ENCODE assay signal across 9 cellular contexts in genomic region chr7:36119005-36119711, GRCh38. TPM values are rescaled to one million over a fixed set of nuclear protein-coding genes. Genes with fewer than 3 reads are reported as not detected.
DNase-seq lines count a peak whose midpoint lies in the region; ATAC-seq and TF ChIP-seq lines count a peak whose summit lies in the region.
"Had no signal": no experiment of that assay in that cellular context is flagged by ENCODE, and none has a peak within 500 bp of the region (broad histone marks: within the 10 kb centered on the region; RNA-seq: fewer than 3 reads in every experiment).

No MANE protein-coding gene starts in this region.

- peaks cover 4% of the 10 kb centered on the region for H3K9me3 Mint-ChIP-seq in natural killer cell treated with Interleukin-12 subunit alpha and Interleukin-12 subunit beta and Interleukin-15 and Interleukin-18, amount 100 ng/mL, for 72 hours

- H3K9me3 ChIP-seq in heart right ventricle, result peaks cover 0 to 16% (median 0%) of the 10 kb centered on the region in 11 donors

- H3K4me1 Mint-ChIP-seq in natural killer cell treated with Interleukin-12 subunit alpha and Interleukin-12 subunit beta and Interleukin-15 and Interleukin-18, amount 100 ng/mL, for 72 hours (ENCODE audit: low read depth in 2 of 2), result peaks cover 2 to 22% of the 10 kb centered on the region in 2 donors

- peak; percentile 15 for ATAC-seq in SK-N-SH treated with all-trans-retinoic acid at 6 μM for 48 hours
- peak; percentile 55 to 78 (median 71) for ATAC-seq in heart right ventricle
- ATAC-seq in natural killer cell treated with Interleukin-12 subunit alpha and Interleukin-12 subunit beta and Interleukin-15 and Interleukin-18, amount 100 ng/mL, for 72 hours, result no peak
- no peak for ATAC-seq in HG02852 (IDR thresholded peaks at IDR 0.05; ENCODE audit: unreplicated experiment)
- no peak for ATAC-seq in GM21619 (IDR thresholded peaks at IDR 0.05; ENCODE audit: unreplicated experiment)
- ATAC-seq: activated CD8-positive, alpha-beta memory T cell treated with anti-CD3 and anti-CD28 coated beads, Interleukin-2, amount 10 ng/mL, durations not matched to agents 7 days and 5 days had no signal

- H3K4me3 Mint-ChIP-seq in natural killer cell treated with Interleukin-12 subunit alpha and Interleukin-12 subunit beta and Interleukin-15 and Interleukin-18, amount 100 ng/mL, for 72 hours, result no peak overlapping the region
- H3K4me3 Mint-ChIP-seq: activated CD8-positive, alpha-beta memory T cell treated with anti-CD3 and anti-CD28 coated beads, Interleukin-2, amount 10 ng/mL, durations not matched to agents 7 days and 5 days had no signal

- 62 to 64% methylated on average over 7 of the region's 7 CpGs for WGBS in heart right ventricle, 2 donors

- no peak overlapping the region for H3K4me3 ChIP-seq in heart right ventricle

- H3K4me1 ChIP-seq in heart right ventricle, result peaks cover 6 to 57% (median 34%) of the 10 kb centered on the region in 9 donors

- TF ChIP-seq CTCF in heart right ventricle (IDR thresholded peaks at IDR 0.05), result no peak

- no peak overlapping the region for H3K27ac Mint-ChIP-seq in natural killer cell treated with Interleukin-12 subunit alpha and Interleukin-12 subunit beta and Interleukin-15 and Interleukin-18, amount 100 ng/mL, for 72 hours
- H3K27ac Mint-ChIP-seq: activated CD8-positive, alpha-beta memory T cell treated with anti-CD3 and anti-CD28 coated beads, Interleukin-2, amount 10 ng/mL, durations not matched to agents 7 days and 5 days had no signal

- intact Hi-C loops in heart right ventricle (cut with DNase I), result loop anchor here in 3 of 10 donors (5.0 to 10.0 kb wide), 2 partner anchors 33 to 134 kb away; partner anchors contain the start of gene EEPD1 (in 2 of the 3)
- intact Hi-C loops in posterior vena cava (cut with DNase I), result loop anchor here in 1 of 2 donors (10.0 kb wide), 1 partner anchor 134 kb away; no protein-coding TSS in a partner anchor

- H3K27me3 ChIP-seq in heart right ventricle, result no peaks in the 10 kb centered on the region

- H3K27ac ChIP-seq in heart right ventricle, result no peak overlapping the region

- H3K36me3 Mint-ChIP-seq in natural killer cell treated with Interleukin-12 subunit alpha and Interleukin-12 subunit beta and Interleukin-15 and Interleukin-18, amount 100 ng/mL, for 72 hours, result peaks cover 20% of the 10 kb centered on the region

- H3K27me3 Mint-ChIP-seq in natural killer cell treated with Interleukin-12 subunit alpha and Interleukin-12 subunit beta and Interleukin-15 and Interleukin-18, amount 100 ng/mL, for 72 hours, result peaks cover 34 to 49% of the 10 kb centered on the region in 2 donors

- DNase-seq in HS-5 (ENCODE audit: low read depth), result peak; percentile 98
- DNase-seq in heart right ventricle, result peak in 1 of 2 donors; percentile 53
- DNase-seq in superior temporal gyrus (ENCODE audit: extremely low spot score), result peak; percentile 60
- DNase-seq in posterior vena cava (ENCODE audit: low spot score), result no peak
- DNase-seq in natural killer cell treated with Interleukin-12 subunit alpha and Interleukin-12 subunit beta and Interleukin-15 and Interleukin-18, amount 100 ng/mL, for 72 hours (ENCODE audit: low spot score), result no peak
- DNase-seq: activated CD8-positive, alpha-beta memory T cell treated with anti-CD3 and anti-CD28 coated beads, Interleukin-2, amount 10 ng/mL, durations not matched to agents 7 days and 5 days had no signal

- no peaks in the 10 kb centered on the region for H3K36me3 ChIP-seq in heart right ventricle

TF ChIP-seq in SK-N-SH treated with all-trans-retinoic acid at 6 μM for 48 hours, 23 proteins besides CTCF, POLR2A, EP300 and RAD21:
- no peak for TF ChIP-seq PPARA (CRISPR knock-in tag; IDR thresholded peaks at IDR 0.05; ENCODE audit: borderline replicate concordance)
- TF ChIP-seq ESRRG (CRISPR knock-in tag; IDR thresholded peaks at IDR 0.05), result no peak
- 0 out of 2 replicates have a peak, but pooled peaks have one; percentile 11 for TF ChIP-seq ISL1 (CRISPR knock-in tag; IDR thresholded peaks at IDR 0.05)
- peak; percentile 74; the same call in 1 of the 2 replicates for TF ChIP-seq ZNF8 (CRISPR knock-in tag; IDR thresholded peaks at IDR 0.05)
- no peak for TF ChIP-seq CREB5 (CRISPR knock-in tag; IDR thresholded peaks at IDR 0.05; ENCODE audit: low read depth)
TF ChIP-seq in SK-N-SH treated with all-trans-retinoic acid at 6 μM for 48 hours: peak in this region for 2.

RNA-seq across cellular contexts. Expression of gene EEPD1, which starts 33.9 kb away (rescaled TPM):
- 10 to 100 TPM in 2 of 10 donors, 1 to 10 TPM in 8; 6.1 to 14.7 (median 8.4) TPM for total RNA-seq in heart right ventricle
- 10 to 100 TPM in 1 of 2 donors, 1 to 10 TPM in 1; 6.7 to 15.2 TPM for polyA plus RNA-seq in heart right ventricle
- 10 to 100 TPM in 1 of 2 donors, 1 to 10 TPM in 1; 9.7 to 10.4 TPM for total RNA-seq in posterior vena cava
- total RNA-seq in natural killer cell treated with Interleukin-12 subunit alpha and Interleukin-12 subunit beta and Interleukin-15 and Interleukin-18, amount 100 ng/mL, for 72 hours, result 1 to 10 TPM in 1 of 2 donors, under 1 TPM in 1; 0.26 to 1.5 TPM

Comparison
In these comparisons a context has a peak if more than half of its experiments do, and no peak if none do; other contexts are left out.
1. DNase-seq: peak in HS-5 (single experiment) and superior temporal gyrus (single experiment); none in posterior vena cava (single experiment) and natural killer cell treated with Interleukin-12 subunit alpha and Interleukin-12 subunit beta and Interleukin-15 and Interleukin-18, amount 100 ng/mL, for 72 hours (single experiment).
2. ATAC-seq: peak in SK-N-SH treated with all-trans-retinoic acid at 6 μM for 48 hours (single experiment) and heart right ventricle (8 of 8); none in natural killer cell treated with Interleukin-12 subunit alpha and Interleukin-12 subunit beta and Interleukin-15 and Interleukin-18, amount 100 ng/mL, for 72 hours (0 of 2), HG02852 (single experiment) and GM21619 (single experiment).